In genomic region chr2:11863513-11864328, GRCh38 we compare ENCODE assay signal across 8 cellular contexts.
DNase-seq lines count a peak whose midpoint lies in the region; ATAC-seq and TF ChIP-seq lines count a peak whose summit lies in the region.

No MANE protein-coding gene starts in this region.

- no peak overlapping the region for H3K9ac ChIP-seq in HUES48 (ENCODE audit: low read depth, low read length)

- no peak overlapping the region for H3K4me3 ChIP-seq in HUES48 (ENCODE audit: low read depth, low read length)
- H3K4me3 ChIP-seq in SJCRH30 = no peak overlapping the region; the same call in 1 of the 2 replicates

- peak overlapping the region; percentile 6 for H3K27ac ChIP-seq in HUES48 (ENCODE audit: low read depth, low read length)
- peak overlapping the region; percentile 14; the same call in 1 of the 2 replicates for H3K27ac ChIP-seq in SJCRH30

- H3K27ac Mint-ChIP-seq in activated naive CD4-positive, alpha-beta T cell treated with anti-CD3 and anti-CD28 coated beads, Interleukin-2, amount 50 U/mL, for 24 hours = peak overlapping the region; percentile 9
- peak overlapping the region; percentile 78 for H3K27ac Mint-ChIP-seq in progenitor cell of endocrine pancreas

- H3K9me3 ChIP-seq in HUES48 (ENCODE audit: control insufficient read depth, insufficient read depth, low read length) (peaks cover 6% of the 10 kb centered on the region), SJCRH30 (replicated peaks) (no peaks in the 10 kb centered on the region; the same call in 1 of the 2 replicates)

- H3K36me3 Mint-ChIP-seq in activated naive CD4-positive, alpha-beta T cell treated with anti-CD3 and anti-CD28 coated beads, Interleukin-2, amount 50 U/mL, for 24 hours = peaks cover 3% of the 10 kb centered on the region
- H3K36me3 Mint-ChIP-seq in progenitor cell of endocrine pancreas (ENCODE audit: insufficient read depth) = peaks cover 6% of the 10 kb centered on the region

- peaks cover 6% of the 10 kb centered on the region for H3K9me3 Mint-ChIP-seq in activated naive CD4-positive, alpha-beta T cell treated with anti-CD3 and anti-CD28 coated beads, Interleukin-2, amount 50 U/mL, for 24 hours
- peaks cover 9% of the 10 kb centered on the region for H3K9me3 Mint-ChIP-seq in progenitor cell of endocrine pancreas (ENCODE audit: low read depth)

- no peaks in the 10 kb centered on the region for H3K36me3 ChIP-seq in HUES48 (ENCODE audit: control insufficient read depth, insufficient read depth, low read length)
- H3K36me3 ChIP-seq in SJCRH30 = no peaks in the 10 kb centered on the region

- no peaks in the 10 kb centered on the region for H3K27me3 Mint-ChIP-seq in activated naive CD4-positive, alpha-beta T cell treated with anti-CD3 and anti-CD28 coated beads, Interleukin-2, amount 50 U/mL, for 24 hours
- no peaks in the 10 kb centered on the region for H3K27me3 Mint-ChIP-seq in progenitor cell of endocrine pancreas

- TF ChIP-seq CTCF in progenitor cell of endocrine pancreas (IDR thresholded peaks at IDR 0.05; ENCODE audit: unreplicated experiment) = peak; percentile 94

- intact Hi-C loops in Right ventricle myocardium inferior (cut with DNase I) = loop anchor here (1.0 to 10.0 kb wide), 4 partner anchors 311 to 1143 kb away; partner anchors contain the start of gene TRIB2

- H3K4me1 Mint-ChIP-seq in activated naive CD4-positive, alpha-beta T cell treated with anti-CD3 and anti-CD28 coated beads, Interleukin-2, amount 50 U/mL, for 24 hours = peaks cover 14% of the 10 kb centered on the region
- H3K4me1 Mint-ChIP-seq in progenitor cell of endocrine pancreas (ENCODE audit: low read depth) = peaks cover 6% of the 10 kb centered on the region

- H3K27me3 ChIP-seq in HUES48 (ENCODE audit: control insufficient read depth, insufficient read depth, low read length) (no peaks in the 10 kb centered on the region), SJCRH30 (no peaks in the 10 kb centered on the region)

- H3K4me3 Mint-ChIP-seq in activated naive CD4-positive, alpha-beta T cell treated with anti-CD3 and anti-CD28 coated beads, Interleukin-2, amount 50 U/mL, for 24 hours = peak overlapping the region; percentile 47
- H3K4me3 Mint-ChIP-seq in progenitor cell of endocrine pancreas (ENCODE audit: low read depth) = no peak overlapping the region

- DNase-seq in AML-193 (lab: John Stamatoyannopoulos, UW) = peak; percentile 60 to 62
- peak; percentile 85 to 89 for DNase-seq in SJCRH30
- peak; percentile 91 for DNase-seq in Right ventricle myocardium inferior (ENCODE audit: missing footprints)
- peak; percentile 69 for DNase-seq in progenitor cell of endocrine pancreas (ENCODE audit: low spot score, unreplicated experiment)
- peak; percentile 82 for DNase-seq in ureter (ENCODE audit: low spot score)

- H3K4me1 ChIP-seq in HUES48 (ENCODE audit: control insufficient read depth, insufficient read depth, low read length) (peaks cover 12% of the 10 kb centered on the region), SJCRH30 (peaks cover 11% of the 10 kb centered on the region)

- peak; percentile 46 for ATAC-seq in GM19043 (IDR thresholded peaks at IDR 0.05; ENCODE audit: low read depth, unreplicated experiment)
- ATAC-seq in Right ventricle myocardium inferior = peak; percentile 95
